12 cellular contexts compared by ENCODE assay signal in the genomic region with DNA sequence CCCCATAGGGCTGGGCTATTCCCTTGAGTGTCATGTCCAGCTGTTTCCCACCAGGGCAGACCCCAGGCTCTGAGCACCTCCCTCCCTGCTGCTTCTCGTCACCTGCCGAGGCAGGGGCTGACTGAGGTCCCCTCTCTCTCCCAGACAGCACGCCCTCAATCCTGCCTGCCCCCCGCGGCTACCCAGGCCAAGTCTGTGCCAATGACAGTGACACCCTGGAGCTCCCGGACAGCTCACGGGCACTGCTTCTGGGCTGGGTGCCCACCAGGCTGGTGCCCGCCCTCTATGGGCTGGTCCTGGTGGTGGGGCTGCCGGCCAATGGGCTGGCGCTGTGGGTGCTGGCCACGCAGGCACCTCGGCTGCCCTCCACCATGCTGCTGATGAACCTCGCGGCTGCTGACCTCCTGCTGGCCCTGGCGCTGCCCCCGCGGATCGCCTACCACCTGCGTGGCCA. TPM values are rescaled to one million over a fixed set of nuclear protein-coding genes. Genes with fewer than 3 reads are reported as not detected.
DNase-seq lines count a peak whose midpoint lies in the region; ATAC-seq and FAIRE-seq lines count a peak whose summit lies in the region.
"Had no signal": no experiment of that assay in that cellular context is flagged by ENCODE, and none has a peak within 500 bp of the region (broad histone marks: within the 10 kb centered on the region; RNA-seq: fewer than 3 reads in every experiment).

No MANE protein-coding gene starts in this region.

- no peaks in the 10 kb centered on the region for H3K9me3 ChIP-seq in MG63
- H3K9me3 ChIP-seq in mesodermal cell (ENCODE audit: control insufficient read depth, low read length): no peaks in the 10 kb centered on the region
- H3K9me3 ChIP-seq: thoracic aorta had no signal

- intact Hi-C loops in head of caudate nucleus (cut with DNase I): no loop called here

- H3K27ac ChIP-seq in mesodermal cell (ENCODE audit: low read depth, low read length, severe bottlenecking): peak overlapping the region; percentile 62
- H3K27ac ChIP-seq: C4-2B, thoracic aorta had no signal

- 90 to 95% methylated on average over 17 to 19 of the region's 19 CpGs for WGBS in mesodermal cell (ENCODE audit: insufficient coverage in 2 of 2), 2 experiments

- no peak for FAIRE-seq in HTR-8/SVneo (lab: Jason Lieb, UNC)

- H3K36me3 ChIP-seq in MG63: no peaks in the 10 kb centered on the region
- H3K36me3 ChIP-seq in mesodermal cell (ENCODE audit: control insufficient read depth, insufficient read depth, low read length): no peaks in the 10 kb centered on the region
- H3K36me3 ChIP-seq: thoracic aorta had no signal

- DNase-seq in AG08396 (ENCODE audit: low spot score) (peak; percentile 57), MG63 (peak; percentile 85), cerebellum (ENCODE audit: low spot score) (peak; percentile 32), head of caudate nucleus (no peak), HTR-8/SVneo (ENCODE audit: insufficient read length, low spot score) (no peak)
- DNase-seq: nephron progenitor cell, SIG-M5 had no signal

- no peaks in the 10 kb centered on the region for H3K27me3 ChIP-seq in MG63

- ATAC-seq in GM21423 (IDR thresholded peaks at IDR 0.05; ENCODE audit: unreplicated experiment) (no peak), GM18907 (IDR thresholded peaks at IDR 0.05; ENCODE audit: unreplicated experiment) (no peak)

- peak overlapping the region; percentile 14; the same call in 1 of the 2 replicates for H3K4me3 ChIP-seq in MG63
- H3K4me3 ChIP-seq in mesodermal cell (ENCODE audit: extremely low read depth, insufficient read depth, low read length, poor library complexity, severe bottlenecking): no peak overlapping the region
- H3K4me3 ChIP-seq: thoracic aorta had no signal

- H3K4me1 ChIP-seq in mesodermal cell (ENCODE audit: control insufficient read depth, insufficient read depth, low read length, poor library complexity, severe bottlenecking): peaks cover 11% of the 10 kb centered on the region

RNA-seq across cellular contexts. Expression of a gene that starts 0.7 kb away (rescaled TPM):
- total RNA-seq in MG63 (2014; rRNA removed; shearing (Covaris generic); ENCODE audit: low replicate concordance): not detected in 2 replicates
- total RNA-seq in cerebellum: 0.09 TPM
- 0.29 TPM for polyA plus RNA-seq in mesodermal cell (2013, experiment 1 of 2)
- 0.20 TPM for polyA plus RNA-seq in mesodermal cell (2013, experiment 2 of 2)

Comparison
In these comparisons a context has a peak if more than half of its experiments do, and no peak if none do; other contexts are left out.
1. DNase-seq: peak in AG08396 (single experiment), MG63 (single experiment) and cerebellum (single experiment); none in head of caudate nucleus (0 of 42) and HTR-8/SVneo (single experiment).